Comparison of ENCODE assay signal across 12 cellular contexts in the genomic region with DNA sequence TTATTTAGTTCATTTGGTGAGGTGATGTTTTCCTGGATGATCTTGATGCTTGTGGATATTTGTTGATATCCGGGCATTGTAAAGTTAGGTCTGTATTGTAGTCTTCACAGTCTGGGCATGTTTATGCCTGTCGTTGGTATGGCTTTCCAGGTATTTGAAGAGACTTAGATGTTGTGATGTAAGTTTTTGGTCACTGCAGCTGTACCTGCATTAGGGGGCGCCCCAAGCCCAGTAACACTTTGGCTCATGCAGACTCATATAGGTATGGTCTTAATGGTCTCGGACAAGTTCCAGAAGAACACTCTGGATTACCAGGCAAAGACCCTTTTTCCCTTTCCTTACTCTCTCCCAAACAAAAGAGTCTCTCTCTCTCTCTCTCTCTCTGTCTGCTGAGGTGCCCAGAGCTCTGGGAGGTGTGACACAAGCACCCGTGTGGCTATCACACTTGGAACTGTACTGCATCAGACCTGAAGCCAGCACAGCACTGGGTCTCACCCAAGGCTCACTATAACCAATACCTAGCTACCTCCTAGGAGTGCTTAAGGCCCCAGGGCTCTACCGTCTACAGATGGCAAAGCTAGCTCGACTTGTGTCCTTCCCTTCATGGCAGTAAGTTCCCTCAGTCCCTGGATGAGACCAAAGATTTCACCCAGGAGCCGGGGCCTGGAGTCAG.
DNase-seq lines count a peak whose midpoint lies in the region; ATAC-seq, FAIRE-seq and TF ChIP-seq lines count a peak whose summit lies in the region.
"Had no signal": no experiment of that assay in that cellular context is flagged by ENCODE, and none has a peak within 500 bp of the region (broad histone marks: within the 10 kb centered on the region; RNA-seq: fewer than 3 reads in every experiment).

No MANE protein-coding gene starts in this region.

- intact Hi-C loops in activated CD8-positive, alpha-beta T cell treated with anti-CD3 and anti-CD28 coated beads for 36 hours (cut with micrococcal nuclease) = no loop called here

- ATAC-seq in activated CD8-positive, alpha-beta T cell treated with anti-CD3 and anti-CD28 coated beads for 36 hours = peak; percentile 42
- no peak for ATAC-seq in activated CD8-positive, alpha-beta T cell treated with anti-CD3 and anti-CD28 coated beads, Interleukin-2, amount 10 ng/mL, durations not matched to agents 7 days and 5 days

- no peaks in the 10 kb centered on the region for H3K9me3 Mint-ChIP-seq in activated CD8-positive, alpha-beta T cell treated with anti-CD3 and anti-CD28 coated beads for 36 hours
- no peaks in the 10 kb centered on the region for H3K9me3 Mint-ChIP-seq in activated CD8-positive, alpha-beta T cell treated with anti-CD3 and anti-CD28 coated beads, Interleukin-2, amount 10 ng/mL, durations not matched to agents 7 days and 5 days (ENCODE audit: insufficient read depth)
- no peaks in the 10 kb centered on the region for H3K9me3 Mint-ChIP-seq in endothelial cell (ENCODE audit: unreplicated experiment)
- H3K9me3 Mint-ChIP-seq: activated naive CD8-positive, alpha-beta T cell treated with anti-CD3 and anti-CD28 coated beads, Interleukin-2, amount 10 ng/mL, durations not matched to agents 7 days and 5 days; natural killer cell treated with Interleukin-12 subunit alpha and Interleukin-12 subunit beta and Interleukin-15 and Interleukin-18, amount 100 ng/mL, for 72 hours had no signal

- no peak overlapping the region for H3K27ac Mint-ChIP-seq in activated CD8-positive, alpha-beta T cell treated with anti-CD3 and anti-CD28 coated beads for 36 hours
- H3K27ac Mint-ChIP-seq in activated CD8-positive, alpha-beta T cell treated with anti-CD3 and anti-CD28 coated beads, Interleukin-2, amount 10 ng/mL, durations not matched to agents 7 days and 5 days = no peak overlapping the region
- no peak overlapping the region for H3K27ac Mint-ChIP-seq in endothelial cell (ENCODE audit: unreplicated experiment)
- H3K27ac Mint-ChIP-seq: activated naive CD8-positive, alpha-beta T cell treated with anti-CD3 and anti-CD28 coated beads, Interleukin-2, amount 10 ng/mL, durations not matched to agents 7 days and 5 days; CD4-positive, alpha-beta T cell; natural killer cell treated with Interleukin-12 subunit alpha and Interleukin-12 subunit beta and Interleukin-15 and Interleukin-18, amount 100 ng/mL, for 72 hours had no signal

- FAIRE-seq in RCC 7860 (lab: Jason Lieb, UNC) = no peak

- no peak overlapping the region for H3K4me3 Mint-ChIP-seq in activated CD8-positive, alpha-beta T cell treated with anti-CD3 and anti-CD28 coated beads for 36 hours
- H3K4me3 Mint-ChIP-seq in activated CD8-positive, alpha-beta T cell treated with anti-CD3 and anti-CD28 coated beads, Interleukin-2, amount 10 ng/mL, durations not matched to agents 7 days and 5 days = no peak overlapping the region
- no peak overlapping the region for H3K4me3 Mint-ChIP-seq in endothelial cell (ENCODE audit: unreplicated experiment)
- H3K4me3 Mint-ChIP-seq: activated naive CD8-positive, alpha-beta T cell treated with anti-CD3 and anti-CD28 coated beads, Interleukin-2, amount 10 ng/mL, durations not matched to agents 7 days and 5 days; CD4-positive, alpha-beta T cell; natural killer cell treated with Interleukin-12 subunit alpha and Interleukin-12 subunit beta and Interleukin-15 and Interleukin-18, amount 100 ng/mL, for 72 hours had no signal

- H3K4me1 Mint-ChIP-seq in activated CD8-positive, alpha-beta T cell treated with anti-CD3 and anti-CD28 coated beads for 36 hours (ENCODE audit: low read depth) = no peaks in the 10 kb centered on the region
- no peaks in the 10 kb centered on the region for H3K4me1 Mint-ChIP-seq in activated CD8-positive, alpha-beta T cell treated with anti-CD3 and anti-CD28 coated beads, Interleukin-2, amount 10 ng/mL, durations not matched to agents 7 days and 5 days (ENCODE audit: low read depth)
- H3K4me1 Mint-ChIP-seq in endothelial cell (ENCODE audit: unreplicated experiment) = peaks cover 3% of the 10 kb centered on the region
- H3K4me1 Mint-ChIP-seq: activated naive CD8-positive, alpha-beta T cell treated with anti-CD3 and anti-CD28 coated beads, Interleukin-2, amount 10 ng/mL, durations not matched to agents 7 days and 5 days had no signal

- no peak for TF ChIP-seq CTCF in activated CD8-positive, alpha-beta T cell treated with anti-CD3 and anti-CD28 coated beads for 36 hours (IDR thresholded peaks at IDR 0.05)
- TF ChIP-seq CTCF in endothelial cell (IDR thresholded peaks at IDR 0.05; ENCODE audit: unreplicated experiment) = peak; percentile 42

- H3K36me3 Mint-ChIP-seq in activated CD8-positive, alpha-beta T cell treated with anti-CD3 and anti-CD28 coated beads for 36 hours (ENCODE audit: low read depth) = no peaks in the 10 kb centered on the region
- H3K36me3 Mint-ChIP-seq in activated CD8-positive, alpha-beta T cell treated with anti-CD3 and anti-CD28 coated beads, Interleukin-2, amount 10 ng/mL, durations not matched to agents 7 days and 5 days (ENCODE audit: low read depth) = no peaks in the 10 kb centered on the region
- H3K36me3 Mint-ChIP-seq in endothelial cell (ENCODE audit: low read depth, unreplicated experiment) = no peaks in the 10 kb centered on the region
- H3K36me3 Mint-ChIP-seq: activated naive CD8-positive, alpha-beta T cell treated with anti-CD3 and anti-CD28 coated beads, Interleukin-2, amount 10 ng/mL, durations not matched to agents 7 days and 5 days; natural killer cell treated with Interleukin-12 subunit alpha and Interleukin-12 subunit beta and Interleukin-15 and Interleukin-18, amount 100 ng/mL, for 72 hours had no signal

- POLR2A ChIA-PET in activated CD8-positive, alpha-beta T cell treated with anti-CD3 and anti-CD28 coated beads for 36 hours (lab: Charles Lee) = no interaction called here
- POLR2A ChIA-PET in activated CD8-positive, alpha-beta T cell treated with anti-CD3 and anti-CD28 coated beads, Interleukin-2, amount 10 ng/mL, durations not matched to agents 7 days and 5 days (lab: Charles Lee) = no interaction called here

- CTCF ChIA-PET in activated CD8-positive, alpha-beta T cell treated with anti-CD3 and anti-CD28 coated beads for 36 hours (lab: Charles Lee) = no interaction called here
- CTCF ChIA-PET in activated CD8-positive, alpha-beta T cell treated with anti-CD3 and anti-CD28 coated beads, Interleukin-2, amount 10 ng/mL, durations not matched to agents 7 days and 5 days (lab: Charles Lee) = no interaction called here

- no peaks in the 10 kb centered on the region for H3K27me3 Mint-ChIP-seq in activated CD8-positive, alpha-beta T cell treated with anti-CD3 and anti-CD28 coated beads for 36 hours
- H3K27me3 Mint-ChIP-seq in activated CD8-positive, alpha-beta T cell treated with anti-CD3 and anti-CD28 coated beads, Interleukin-2, amount 10 ng/mL, durations not matched to agents 7 days and 5 days (ENCODE audit: low read depth) = no peaks in the 10 kb centered on the region
- no peaks in the 10 kb centered on the region for H3K27me3 Mint-ChIP-seq in endothelial cell (ENCODE audit: unreplicated experiment)
- H3K27me3 Mint-ChIP-seq: activated naive CD8-positive, alpha-beta T cell treated with anti-CD3 and anti-CD28 coated beads, Interleukin-2, amount 10 ng/mL, durations not matched to agents 7 days and 5 days; CD4-positive, alpha-beta T cell; natural killer cell treated with Interleukin-12 subunit alpha and Interleukin-12 subunit beta and Interleukin-15 and Interleukin-18, amount 100 ng/mL, for 72 hours had no signal

- peak; percentile 21 for DNase-seq in activated CD8-positive, alpha-beta T cell treated with anti-CD3 and anti-CD28 coated beads for 36 hours
- DNase-seq in activated CD8-positive, alpha-beta T cell treated with anti-CD3 and anti-CD28 coated beads, Interleukin-2, amount 10 ng/mL, durations not matched to agents 7 days and 5 days = no peak
- peak; percentile 43 for DNase-seq in NAMALWA (ENCODE audit: low spot score)
- DNase-seq in endothelial cell (ENCODE audit: low spot score) = peak; percentile 66
- DNase-seq in smooth muscle cell of the brain vasculature (ENCODE audit: low read depth, low spot score) = peak; percentile 9
- DNase-seq in OCI-M2 (lab: John Stamatoyannopoulos, UW; ENCODE audit: unreplicated experiment) = no peak
- DNase-seq in RCC 7860 (ENCODE audit: low spot score) = no peak
- no peak for DNase-seq in activated CD4-positive, alpha-beta T cell treated with anti-CD3 and anti-CD28 coated beads, Interleukin-2, amount 50 U/mL, for 1 hour
- DNase-seq: activated naive CD8-positive, alpha-beta T cell treated with anti-CD3 and anti-CD28 coated beads, Interleukin-2, amount 10 ng/mL, durations not matched to agents 7 days and 5 days; CD4-positive, alpha-beta T cell; upper lobe of left lung had no signal

Comparison
In these comparisons a context has a peak if more than half of its experiments do, and no peak if none do; other contexts are left out.
1. DNase-seq: peak in activated CD8-positive, alpha-beta T cell treated with anti-CD3 and anti-CD28 coated beads for 36 hours (single experiment), NAMALWA (single experiment), endothelial cell (single experiment) and smooth muscle cell of the brain vasculature (single experiment); none in activated CD8-positive, alpha-beta T cell treated with anti-CD3 and anti-CD28 coated beads, Interleukin-2, amount 10 ng/mL, durations not matched to agents 7 days and 5 days (single experiment), OCI-M2 (single experiment), RCC 7860 (single experiment) and activated CD4-positive, alpha-beta T cell treated with anti-CD3 and anti-CD28 coated beads, Interleukin-2, amount 50 U/mL, for 1 hour (single experiment).